ENCODE assay signal across 1 cellular context in genomic region chr7:142897691-142898090, GRCh38.
TF ChIP-seq lines count a peak whose summit lies in the region.

No MANE protein-coding gene starts in this region.

TF ChIP-seq in K562, 482 proteins besides CTCF, POLR2A, EP300 and RAD21:
- no peak for TF ChIP-seq ZBTB5 (IDR thresholded peaks at IDR 0.05)
- no peak for TF ChIP-seq ZNF253 (CRISPR knock-in tag; conservative IDR thresholded peaks at IDR 0.05)
- TF ChIP-seq ZSCAN32 (CRISPR knock-in tag; IDR thresholded peaks at IDR 0.05) = no peak
- TF ChIP-seq IRF2 (CRISPR knock-in tag; IDR thresholded peaks at IDR 0.05) = no peak
